23 cellular contexts compared by ENCODE assay signal in genomic region chr21:36377391-36377842, GRCh38. TPM values are rescaled to one million over a fixed set of nuclear protein-coding genes. Genes with fewer than 3 reads are reported as not detected.
A peak's percentile ranks its signal among the peaks of the same experiment; 100 is the strongest.
DNase-seq lines count a peak whose midpoint lies in the region; ATAC-seq and TF ChIP-seq lines count a peak whose summit lies in the region.
"Had no signal": no experiment of that assay in that cellular context is flagged by ENCODE, and none has a peak within 500 bp of the region (broad histone marks: within the 10 kb centered on the region; RNA-seq: fewer than 3 reads in every experiment).

No MANE protein-coding gene starts in this region.

- H2BK12ac ChIP-seq in trophoblast cell (ENCODE audit: low read length), result no peak overlapping the region

- no peak overlapping the region for H2BK5ac ChIP-seq in trophoblast cell (ENCODE audit: low read depth, low read length, poor library complexity)

- no TSS peak for BruUV-seq in A673 (replicated peaks; lab: Mats Ljungman, UMichigan)

- H3K4me3 ChIP-seq in A673 (ENCODE audit: low read depth, low read length, poor library complexity, severe bottlenecking), result no peak overlapping the region
- no peak overlapping the region for H3K4me3 ChIP-seq in psoas muscle
- H3K4me3 ChIP-seq in trophoblast cell (ENCODE audit: low read depth, low read length), result no peak overlapping the region
- H3K4me3 ChIP-seq in lower leg skin (ENCODE audit: low read depth, poor library complexity, severe bottlenecking), result no peak overlapping the region
- H3K4me3 ChIP-seq: cardiac muscle cell, MG63, right atrium auricular region, SJSA1, spleen had no signal

- in situ Hi-C loops in SK-MEL-5 (cut with HindIII; ENCODE audit: low pct_unique_long_range_greater_than_20kb, low sequenced_read_pairs), result no loop called here

- H3K79me1 ChIP-seq in trophoblast cell (ENCODE audit: low read length), result no peaks in the 10 kb centered on the region

- no peak overlapping the region for H3K14ac ChIP-seq in trophoblast cell (ENCODE audit: low read length)

- POLR2A ChIA-PET in A673 (lab: Charles Lee; ENCODE audit: low non-redundant PET), result no interaction called here

- H4K12ac ChIP-seq in trophoblast cell (ENCODE audit: low read depth, low read length), result no peak overlapping the region

- no peak overlapping the region for H2AFZ ChIP-seq in trophoblast cell (ENCODE audit: insufficient read depth, low read length, poor library complexity)

- no peaks in the 10 kb centered on the region for H3K27me3 ChIP-seq in A673 (replicated peaks; ENCODE audit: insufficient read depth, low read depth, low read length, poor library complexity)
- no peaks in the 10 kb centered on the region for H3K27me3 ChIP-seq in psoas muscle (ENCODE audit: insufficient read depth in 3 of 3, low read length in 2 of 3)
- no peaks in the 10 kb centered on the region for H3K27me3 ChIP-seq in trophoblast cell (ENCODE audit: insufficient read depth, low read length)
- H3K27me3 ChIP-seq: cardiac muscle cell, MG63, right atrium auricular region, SJSA1, spleen had no signal

- intact Hi-C loops in A673 (cut with micrococcal nuclease; ENCODE audit: unreplicated experiment) (no loop called here), psoas muscle (cut with DNase I) (no loop called here), lower leg skin (cut with DNase I; ENCODE audit: low total_unique reads) (no loop called here)

- WGBS in psoas muscle, 3 donors, result 39 to 54% (median 40%) methylated on average over 7 of the region's 7 CpGs
- no CpG with 5 or more reads among the region's 7 CpGs for WGBS in trophoblast cell (ENCODE audit: extremely low coverage, insufficient coverage, insufficient read length)
- WGBS in lower leg skin, 2 donors, result 65 to 67% methylated on average over 7 of the region's 7 CpGs

- no peak for DNase-seq in A673 (ENCODE audit: low spot score)
- DNase-seq in SK-MEL-5 (ENCODE audit: low read depth, low spot score), result peak; percentile 92
- DNase-seq in foreskin melanocyte, result peak; percentile 75
- DNase-seq in psoas muscle, result peak in 1 of 2 donors; percentile 59
- no peak for DNase-seq in trophoblast cell
- no peak for DNase-seq in HCEC 1CT
- DNase-seq in lower leg skin (ENCODE audit: low spot score in 2 of 2), result no peak
- DNase-seq in GM10266 (ENCODE audit: extremely low spot score), result no peak
- DNase-seq: activated CD4-positive, alpha-beta memory T cell treated with anti-CD3 and anti-CD28 coated beads, Interleukin-2, amount 10 ng/mL, durations not matched to agents 7 days and 5 days; activated CD8-positive, alpha-beta memory T cell treated with anti-CD3 and anti-CD28 coated beads, Interleukin-2, amount 50 U/mL, for 48 hours; H7; MG63; natural killer cell; NCI-H1436; NCI-H345; NCI-H774; RPMI8226; spleen had no signal

- H3K4me1 ChIP-seq in A673 (ENCODE audit: insufficient read depth, low read length, poor library complexity, severe bottlenecking), result peaks cover 43% of the 10 kb centered on the region
- H3K4me1 ChIP-seq in psoas muscle, result peaks cover 22% of the 10 kb centered on the region
- H3K4me1 ChIP-seq in trophoblast cell (ENCODE audit: control insufficient read depth in 1 of 2, insufficient read depth in 2 of 2, low read length in 2 of 2), result no peaks in the 10 kb centered on the region
- H3K4me1 ChIP-seq: right atrium auricular region, SJSA1, spleen had no signal

- no peak for TF ChIP-seq POLR2A in lower leg skin (IDR thresholded peaks at IDR 0.05)

- H2BK120ac ChIP-seq in trophoblast cell (ENCODE audit: insufficient read depth, low read length, poor library complexity), result no peak overlapping the region

- CTCF ChIA-PET in A673 (lab: Charles Lee), result no interaction called here

- H3K23ac ChIP-seq in trophoblast cell (ENCODE audit: low read length), result no peak overlapping the region

- H3K79me2 ChIP-seq in trophoblast cell (ENCODE audit: control insufficient read depth, insufficient read depth, low read length, poor library complexity), result no peaks in the 10 kb centered on the region

- H4K91ac ChIP-seq in trophoblast cell (ENCODE audit: low read depth, low read length), result no peak overlapping the region

- H3K4me2 ChIP-seq in trophoblast cell (ENCODE audit: low read length), result no peak overlapping the region

- H4K8ac ChIP-seq in trophoblast cell (ENCODE audit: low read depth, low read length), result no peak overlapping the region

- H2AK5ac ChIP-seq in trophoblast cell (ENCODE audit: low read length), result no peak overlapping the region

- TF ChIP-seq CTCF in A673 (conservative IDR thresholded peaks at IDR 0.05; ENCODE audit: low read depth, low read length), result no peak
- no peak for TF ChIP-seq CTCF in psoas muscle (IDR thresholded peaks at IDR 0.05)
- no peak for TF ChIP-seq CTCF in lower leg skin (IDR thresholded peaks at IDR 0.05)
- no peak for TF ChIP-seq CTCF in GM10266 (IDR thresholded peaks at IDR 0.05; ENCODE audit: control insufficient read depth, insufficient read depth, low read depth, missing control alignments)

- ATAC-seq in psoas muscle, result peak; percentile 59 to 81 (median 78)
- ATAC-seq: activated CD4-positive, CD25-positive, alpha-beta regulatory T cell treated with anti-CD3 and anti-CD28 coated beads, Interleukin-2, amount 50 U/mL, for 24 hours; activated naive CD4-positive, alpha-beta T cell treated with anti-CD3 and anti-CD28 coated beads, Interleukin-2, amount 50 U/mL, for 72 hours; natural killer cell had no signal

- H3K27ac ChIP-seq in A673 (ENCODE audit: low read depth, low read length, poor library complexity, severe bottlenecking) (peak overlapping the region; percentile 46), psoas muscle (peak overlapping the region; percentile 76), trophoblast cell (ENCODE audit: low read depth, low read length) (no peak overlapping the region)
- H3K27ac ChIP-seq: cardiac muscle cell, right atrium auricular region, SJSA1, spleen had no signal

- peaks cover 13% of the 10 kb centered on the region for H3K36me3 ChIP-seq in A673 (ENCODE audit: insufficient read depth, low read length, poor library complexity, severe bottlenecking)
- peaks cover under 1 to 56% of the 10 kb centered on the region in 2 donors for H3K36me3 ChIP-seq in psoas muscle (ENCODE audit: insufficient read depth in 1 of 2, low read depth in 1 of 2)
- peaks cover 20 to 24% of the 10 kb centered on the region in 2 experiments for H3K36me3 ChIP-seq in trophoblast cell (ENCODE audit: control insufficient read depth in 1 of 2, insufficient read depth in 2 of 2, low read length in 2 of 2)

- no peak overlapping the region for H3K4ac ChIP-seq in trophoblast cell (ENCODE audit: low read depth, low read length)

- H3K9me3 ChIP-seq in A673 (ENCODE audit: low read depth, low read length, poor library complexity, severe bottlenecking) (no peaks in the 10 kb centered on the region), psoas muscle (no peaks in the 10 kb centered on the region), trophoblast cell (ENCODE audit: insufficient read depth, low read depth, low read length) (no peaks in the 10 kb centered on the region)
- H3K9me3 ChIP-seq: MG63, right atrium auricular region, SJSA1, spleen had no signal

- H3K18ac ChIP-seq in trophoblast cell (ENCODE audit: low read length), result no peak overlapping the region

- H3K9ac ChIP-seq in trophoblast cell (ENCODE audit: low read length), result no peak overlapping the region

RNA-seq across cellular contexts. Expression of gene CHAF1B, which starts 7.8 kb away (rescaled TPM):
- 52.7 and 53.4 TPM in 2 replicates for total RNA-seq in A673 (2021)
- 14.1 and 16.0 TPM in 2 replicates for total RNA-seq in SK-MEL-5 (2014; rRNA removed; shearing (Covaris generic))
- 25.0 and 31.8 TPM in 2 replicates for polyA plus RNA-seq in SK-MEL-5 (2015; cell fraction: cytosol; rRNA removed)
- 21.3 and 22.7 TPM in 2 replicates for polyA plus RNA-seq in SK-MEL-5 (2015; cell fraction: nucleus; rRNA removed)
- total RNA-seq in psoas muscle, result 10 to 100 TPM in 2 of 4 donors, 1 to 10 TPM in 2; 2.6 to 12.6 (median 8.1) TPM
- polyA plus RNA-seq in psoas muscle, result 10 to 100 TPM in 1 of 3 donors, 1 to 10 TPM in 1, under 1 TPM in 1; 0.68 to 10.4 (median 8.4) TPM
- 7.7 and 8.0 TPM in 2 replicates for polyA plus RNA-seq in trophoblast cell (2013)
- total RNA-seq in lower leg skin, result 1 to 10 TPM; 1.6 to 3.0 (median 2.1) TPM

RNA-seq across cellular contexts. Expression of gene MORC3, which starts 57.4 kb away (rescaled TPM):
- total RNA-seq in A673 (2021), result 27.6 and 30.0 TPM in 2 replicates
- total RNA-seq in SK-MEL-5 (2014; rRNA removed; shearing (Covaris generic)), result 46.2 and 46.9 TPM in 2 replicates
- polyA plus RNA-seq in SK-MEL-5 (2015; cell fraction: cytosol; rRNA removed), result 17.1 and 24.1 TPM in 2 replicates
- polyA plus RNA-seq in SK-MEL-5 (2015; cell fraction: nucleus; rRNA removed), result 73.7 and 75.9 TPM in 2 replicates
- total RNA-seq in psoas muscle, result 10 to 100 TPM; 18.9 to 29.6 (median 26.3) TPM
- polyA plus RNA-seq in psoas muscle, result 10 to 100 TPM; 12.4 to 33.5 (median 14.2) TPM
- polyA plus RNA-seq in trophoblast cell (2013), result 21.7 and 22.7 TPM in 2 replicates
- total RNA-seq in lower leg skin, result 10 to 100 TPM; 47.4 to 71.3 (median 56.8) TPM

Comparison
In these comparisons a context has a peak if more than half of its experiments do, and no peak if none do; other contexts are left out.
1. DNase-seq: peak in SK-MEL-5 (single experiment) and foreskin melanocyte (single experiment); none in A673 (single experiment), trophoblast cell (0 of 2), HCEC 1CT (single experiment), lower leg skin (0 of 2) and GM10266 (single experiment).